12 cellular contexts compared by ENCODE assay signal in the genomic region with DNA sequence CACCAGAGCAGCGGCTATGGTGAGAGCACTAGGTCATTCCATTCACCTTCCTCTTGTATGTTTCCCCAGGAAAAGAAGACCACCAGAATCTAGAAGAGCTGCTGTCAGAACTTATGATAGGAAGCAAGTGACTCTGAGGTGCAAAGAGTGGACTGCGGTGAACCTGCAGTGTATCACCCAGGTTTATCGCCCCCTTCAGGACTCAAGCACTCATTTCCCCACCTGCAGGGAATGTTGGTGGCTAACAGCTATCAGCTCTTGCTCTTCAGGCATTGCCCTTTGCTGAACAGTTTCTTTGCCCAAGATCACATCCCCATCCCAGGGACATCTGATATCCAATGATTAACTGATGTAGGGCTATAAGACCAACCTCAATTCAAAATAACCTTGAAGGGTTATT.
DNase-seq lines count a peak whose midpoint lies in the region; ATAC-seq and TF ChIP-seq lines count a peak whose summit lies in the region.
"Had no signal": no experiment of that assay in that cellular context is flagged by ENCODE, and none has a peak within 500 bp of the region (broad histone marks: within the 10 kb centered on the region; RNA-seq: fewer than 3 reads in every experiment).

No MANE protein-coding gene starts in this region.

- no peak overlapping the region for H3K27ac Mint-ChIP-seq in progenitor cell of endocrine pancreas

- H3K27me3 ChIP-seq in brain microvascular endothelial cell (replicated peaks) (no peaks in the 10 kb centered on the region), smooth muscle cell (ENCODE audit: low read depth) (no peaks in the 10 kb centered on the region)
- H3K27me3 ChIP-seq: thyroid gland had no signal

- WGBS in smooth muscle cell (ENCODE audit: low lambda C conversion rate), result 75% methylated on average over 3 of the region's 3 CpGs

- in situ Hi-C loops in brain microvascular endothelial cell (cut with HindIII; ENCODE audit: low pct_ligation_motif_present, low sequenced_read_pairs), result no loop called here

- H3K36me3 Mint-ChIP-seq in progenitor cell of endocrine pancreas (ENCODE audit: insufficient read depth), result no peaks in the 10 kb centered on the region

- H3K9ac ChIP-seq in smooth muscle cell (ENCODE audit: low read depth), result no peak overlapping the region

- no peak overlapping the region for H3K4me3 ChIP-seq in Jurkat, Clone E6-1 (ENCODE audit: low read length)
- no peak overlapping the region for H3K4me3 ChIP-seq in brain microvascular endothelial cell (ENCODE audit: low read depth, low read length)
- H3K4me3 ChIP-seq in smooth muscle cell, result no peak overlapping the region
- H3K4me3 ChIP-seq: thyroid gland had no signal

- no peaks in the 10 kb centered on the region for H3K9me3 Mint-ChIP-seq in progenitor cell of endocrine pancreas (ENCODE audit: low read depth)

- H3K36me3 ChIP-seq in brain microvascular endothelial cell (replicated peaks) (no peaks in the 10 kb centered on the region), smooth muscle cell (ENCODE audit: low read depth) (no peaks in the 10 kb centered on the region)
- H3K36me3 ChIP-seq: thyroid gland had no signal

- no peaks in the 10 kb centered on the region for H3F3A ChIP-seq in smooth muscle cell (ENCODE audit: low read depth)

- no peaks in the 10 kb centered on the region for H3K79me2 ChIP-seq in smooth muscle cell (ENCODE audit: low read depth)

- no peak overlapping the region for H2AFZ ChIP-seq in smooth muscle cell (ENCODE audit: low read depth)

- DNase-seq in NCI-H510A treated with DMSO at 0.1 percent for 48 hours (lab: John Stamatoyannopoulos, UW) (peak; percentile 7), NCI-H510A (lab: John Stamatoyannopoulos, UW) (no peak), brain microvascular endothelial cell (no peak), progenitor cell of endocrine pancreas (ENCODE audit: low spot score, unreplicated experiment) (no peak), cerebellar nuclear complex (lab: John Stamatoyannopoulos, UW) (no peak), smooth muscle cell (lab: John Stamatoyannopoulos, UW; ENCODE audit: unreplicated experiment) (no peak)
- DNase-seq in Jurkat, Clone E6-1 (ENCODE audit: low read depth, low spot score), result peak; percentile 8
- DNase-seq: activated CD4-positive, CD25-positive, alpha-beta regulatory T cell treated with anti-CD3 and anti-CD28 coated beads, Interleukin-2, amount 50 U/mL, for 72 hours; activated naive CD4-positive, alpha-beta T cell treated with Interleukin-2 at 50 U/mL for 16 hours; Kasumi-1; thyroid gland had no signal

- H4K20me1 ChIP-seq in smooth muscle cell (ENCODE audit: low read depth), result no peaks in the 10 kb centered on the region

- H3K27ac ChIP-seq in brain microvascular endothelial cell, result no peak overlapping the region
- H3K27ac ChIP-seq in smooth muscle cell (ENCODE audit: low read depth), result no peak overlapping the region
- H3K27ac ChIP-seq: thyroid gland had no signal

- peaks cover 3% of the 10 kb centered on the region for H3K27me3 Mint-ChIP-seq in progenitor cell of endocrine pancreas

- H3K4me3 Mint-ChIP-seq in progenitor cell of endocrine pancreas (ENCODE audit: low read depth), result no peak overlapping the region

- H3K4me1 ChIP-seq in smooth muscle cell (ENCODE audit: low read depth), result no peaks in the 10 kb centered on the region
- H3K4me1 ChIP-seq: thyroid gland had no signal

- ATAC-seq in GM18520 (IDR thresholded peaks at IDR 0.05; ENCODE audit: unreplicated experiment), result no peak

- peak; percentile 44 for TF ChIP-seq CTCF in brain microvascular endothelial cell (IDR thresholded peaks at IDR 0.05; ENCODE audit: low read depth, low read length, missing control alignments)
- TF ChIP-seq CTCF in progenitor cell of endocrine pancreas (IDR thresholded peaks at IDR 0.05; ENCODE audit: unreplicated experiment), result peak; percentile 44
- no peak for TF ChIP-seq CTCF in smooth muscle cell (IDR thresholded peaks at IDR 0.05; ENCODE audit: borderline replicate concordance, insufficient read depth, poor library complexity, severe bottlenecking)

- no peaks in the 10 kb centered on the region for H3K4me1 Mint-ChIP-seq in progenitor cell of endocrine pancreas (ENCODE audit: low read depth)

- H3K9me3 ChIP-seq in smooth muscle cell (replicated peaks; ENCODE audit: low read depth), result no peaks in the 10 kb centered on the region
- H3K9me3 ChIP-seq: thyroid gland had no signal

- no peak overlapping the region for H3K4me2 ChIP-seq in smooth muscle cell

Comparison
In these comparisons a context has a peak if more than half of its experiments do, and no peak if none do; other contexts are left out.
1. DNase-seq: peak in NCI-H510A treated with DMSO at 0.1 percent for 48 hours (single experiment) and Jurkat, Clone E6-1 (single experiment); none in NCI-H510A (single experiment), brain microvascular endothelial cell (single experiment), progenitor cell of endocrine pancreas (single experiment), cerebellar nuclear complex (0 of 2) and smooth muscle cell (single experiment).